17 cellular contexts compared by ENCODE assay signal in genomic region chr6:114167583-114168576, GRCh38.
DNase-seq lines count a peak whose midpoint lies in the region; ATAC-seq and TF ChIP-seq lines count a peak whose summit lies in the region.
"Had no signal": no experiment of that assay in that cellular context is flagged by ENCODE, and none has a peak within 500 bp of the region (broad histone marks: within the 10 kb centered on the region; RNA-seq: fewer than 3 reads in every experiment).

No MANE protein-coding gene starts in this region.

- no peak for TF ChIP-seq CTCF in 22Rv1 (IDR thresholded peaks at IDR 0.05)
- TF ChIP-seq CTCF in neural progenitor cell (IDR thresholded peaks at IDR 0.05), result no peak
- TF ChIP-seq CTCF in smooth muscle cell (IDR thresholded peaks at IDR 0.05; ENCODE audit: borderline replicate concordance, insufficient read depth, poor library complexity, severe bottlenecking), result no peak

- H3F3A ChIP-seq in neural progenitor cell (ENCODE audit: low read depth), result no peaks in the 10 kb centered on the region
- H3F3A ChIP-seq in smooth muscle cell (ENCODE audit: low read depth), result no peaks in the 10 kb centered on the region

- DNase-seq in HT-29 (ENCODE audit: low spot score), result peak; percentile 63
- peak; percentile 2 for DNase-seq in neural progenitor cell (ENCODE audit: low spot score)
- no peak for DNase-seq in smooth muscle cell (lab: John Stamatoyannopoulos, UW; ENCODE audit: unreplicated experiment)
- DNase-seq: COR-L47, DMS53, IMR-90, NCI-H1417 treated with DMSO at 0.1 percent for 48 hours, NCI-H345, NCI-H526 treated with DMSO at 0.1 percent for 48 hours, SHP77 had no signal

- H3K36me3 ChIP-seq in neural progenitor cell, result no peaks in the 10 kb centered on the region
- no peaks in the 10 kb centered on the region for H3K36me3 ChIP-seq in smooth muscle cell (ENCODE audit: low read depth)

- H4K20me1 ChIP-seq in neural progenitor cell (ENCODE audit: low read depth), result no peaks in the 10 kb centered on the region
- H4K20me1 ChIP-seq in smooth muscle cell (ENCODE audit: low read depth), result no peaks in the 10 kb centered on the region

- H3K9me3 ChIP-seq in neural progenitor cell (ENCODE audit: low read depth) (no peaks in the 10 kb centered on the region), smooth muscle cell (replicated peaks; ENCODE audit: low read depth) (no peaks in the 10 kb centered on the region)

- H3K4me2 ChIP-seq in neural progenitor cell (no peak overlapping the region), smooth muscle cell (no peak overlapping the region)

- H3K4me1 Mint-ChIP-seq in neural progenitor cell, result no peaks in the 10 kb centered on the region
- H3K4me1 Mint-ChIP-seq: CD14-positive monocyte had no signal

- H3K9me3 Mint-ChIP-seq in neural progenitor cell, result no peaks in the 10 kb centered on the region
- H3K9me3 Mint-ChIP-seq: CD14-positive monocyte had no signal

- no peak for ATAC-seq in HG03175 (IDR thresholded peaks at IDR 0.05; ENCODE audit: unreplicated experiment)
- ATAC-seq in GM19467 (IDR thresholded peaks at IDR 0.05; ENCODE audit: unreplicated experiment), result no peak
- no peak for ATAC-seq in HG03135 (IDR thresholded peaks at IDR 0.05; ENCODE audit: unreplicated experiment)
- ATAC-seq: SK-N-SH treated with all-trans-retinoic acid at 6 μM for 48 hours had no signal

- no peak overlapping the region for H3K27ac Mint-ChIP-seq in neural progenitor cell
- H3K27ac Mint-ChIP-seq: CD14-positive monocyte had no signal

- no peak overlapping the region for H3K4me3 Mint-ChIP-seq in neural progenitor cell
- H3K4me3 Mint-ChIP-seq: CD14-positive monocyte had no signal

- H3K4me3 ChIP-seq in neural progenitor cell, result no peak overlapping the region
- H3K4me3 ChIP-seq in smooth muscle cell, result no peak overlapping the region

- WGBS in smooth muscle cell (ENCODE audit: low lambda C conversion rate), result 79% methylated on average over 13 of the region's 13 CpGs

- H3K36me3 Mint-ChIP-seq in neural progenitor cell, result no peaks in the 10 kb centered on the region
- H3K36me3 Mint-ChIP-seq: CD14-positive monocyte had no signal

- H3K27ac ChIP-seq in 22Rv1, result peak overlapping the region; percentile 41
- peak overlapping the region; percentile 29 for H3K27ac ChIP-seq in angular gyrus (ENCODE audit: low read depth, low read length)
- H3K27ac ChIP-seq in neural progenitor cell, result no peak overlapping the region
- no peak overlapping the region for H3K27ac ChIP-seq in smooth muscle cell (ENCODE audit: low read depth)

- no peak overlapping the region for H2AFZ ChIP-seq in neural progenitor cell (replicated peaks)
- no peak overlapping the region for H2AFZ ChIP-seq in smooth muscle cell (ENCODE audit: low read depth)

- H3K9ac ChIP-seq in neural progenitor cell, result no peak overlapping the region
- no peak overlapping the region for H3K9ac ChIP-seq in smooth muscle cell (ENCODE audit: low read depth)

- H3K27me3 Mint-ChIP-seq in neural progenitor cell (ENCODE audit: insufficient read depth, low read depth), result no peaks in the 10 kb centered on the region

- H3K79me2 ChIP-seq in neural progenitor cell (ENCODE audit: low read depth), result no peaks in the 10 kb centered on the region
- H3K79me2 ChIP-seq in smooth muscle cell (ENCODE audit: low read depth), result no peaks in the 10 kb centered on the region

- H3K4me1 ChIP-seq in neural progenitor cell (peaks cover 9% of the 10 kb centered on the region), smooth muscle cell (ENCODE audit: low read depth) (no peaks in the 10 kb centered on the region)

- H3K27me3 ChIP-seq in neural progenitor cell (no peaks in the 10 kb centered on the region), smooth muscle cell (ENCODE audit: low read depth) (no peaks in the 10 kb centered on the region)

Comparison
In these comparisons a context has a peak if more than half of its experiments do, and no peak if none do; other contexts are left out.
1. H3K27ac ChIP-seq: peak in 22Rv1 (single experiment) and angular gyrus (single experiment); none in neural progenitor cell (single experiment) and smooth muscle cell (single experiment).